Comparison of ENCODE assay signal across 12 cellular contexts in the genomic region with DNA sequence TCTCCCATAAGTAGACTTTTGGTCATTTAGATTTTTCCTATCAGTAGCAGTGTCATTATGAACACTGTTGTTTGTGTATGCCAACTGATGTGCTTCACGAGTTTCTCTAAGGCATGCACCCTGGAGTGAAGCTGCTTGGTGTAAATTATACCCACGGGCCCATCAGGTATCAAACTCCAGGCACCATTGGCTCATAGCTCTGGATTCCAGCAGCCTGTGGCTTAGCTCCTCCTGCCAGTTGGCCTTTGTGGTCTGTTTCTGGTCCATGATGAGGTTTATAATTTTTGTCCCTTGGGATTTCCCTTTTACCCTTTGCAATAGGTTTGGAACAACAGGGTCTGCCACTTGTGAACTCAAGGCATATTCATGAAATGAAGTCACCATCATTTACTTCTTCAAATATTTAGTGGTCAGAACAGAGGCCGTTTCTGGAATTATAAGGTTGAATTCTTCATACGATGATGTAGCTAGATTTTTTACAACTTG.
DNase-seq lines count a peak whose midpoint lies in the region.
"Had no signal": no experiment of that assay in that cellular context is flagged by ENCODE, and none has a peak within 500 bp of the region (broad histone marks: within the 10 kb centered on the region; RNA-seq: fewer than 3 reads in every experiment).

No MANE protein-coding gene starts in this region.

- no peaks in the 10 kb centered on the region for H3K79me2 ChIP-seq in mesendoderm (ENCODE audit: control insufficient read depth, insufficient read depth, low read length)

- no peak overlapping the region for H3K23ac ChIP-seq in mesendoderm (ENCODE audit: low read length)

- H3K79me1 ChIP-seq in mesendoderm (ENCODE audit: low read length): peaks cover 3% of the 10 kb centered on the region

- no peak overlapping the region for H3K4me2 ChIP-seq in mesendoderm (ENCODE audit: low read length)

- no peak overlapping the region for H3K4ac ChIP-seq in mesendoderm (ENCODE audit: low read depth, low read length)

- no peak overlapping the region for H3K9ac ChIP-seq in mesendoderm (ENCODE audit: low read length)

- no CpG with 5 or more reads among the region's 4 CpGs for whole genome bisulfite sequencing in mesendoderm (ENCODE audit: extremely low coverage, insufficient coverage, low lambda C conversion rate)

- H3K56ac ChIP-seq in mesendoderm (ENCODE audit: low read length): no peak overlapping the region

- H2BK15ac ChIP-seq in mesendoderm (replicated peaks; ENCODE audit: low read depth): no peak overlapping the region

- no peak overlapping the region for H4K8ac ChIP-seq in mesendoderm (ENCODE audit: low read depth, low read length)

- H2BK120ac ChIP-seq in mesendoderm (ENCODE audit: low read depth, low read length): no peak overlapping the region

- H3K4me1 ChIP-seq in mesendoderm (ENCODE audit: control insufficient read depth, low read depth, low read length): peaks cover 4% of the 10 kb centered on the region
- H3K4me1 ChIP-seq: testis had no signal

- no peak overlapping the region for H3K18ac ChIP-seq in mesendoderm (ENCODE audit: low read length)

- H2AK5ac ChIP-seq in mesendoderm (ENCODE audit: low read length): no peak overlapping the region

- H3K4me3 ChIP-seq in mesendoderm (ENCODE audit: low read length): no peak overlapping the region
- H3K4me3 ChIP-seq: testis had no signal

- H3K27ac ChIP-seq in mesendoderm (ENCODE audit: low read depth, low read length): no peak overlapping the region
- H3K27ac ChIP-seq: testis had no signal

- no peak overlapping the region for H2BK5ac ChIP-seq in mesendoderm (ENCODE audit: low read length)

- H3K36me3 ChIP-seq in mesendoderm (ENCODE audit: control insufficient read depth, insufficient read depth, low read length): no peaks in the 10 kb centered on the region

- H4K5ac ChIP-seq in mesendoderm (ENCODE audit: low read length): no peak overlapping the region

- DNase-seq in A172 (ENCODE audit: low spot score) (peak; percentile 94), HCEC 1CT (peak; percentile 48), SK-N-DZ (ENCODE audit: low spot score) (peak; percentile 23), fibroblast of the conjunctiva (ENCODE audit: low read depth) (peak; percentile 74), mesendoderm (no peak)
- DNase-seq in activated CD4-positive, alpha-beta T cell treated with anti-CD3 and anti-CD28 coated beads for 4 hours: no peak
- no peak for DNase-seq in stimulated activated naive CD4-positive, alpha-beta T cell (lab: John Stamatoyannopoulos, UW)
- no peak for DNase-seq in activated T-cell treated with anti-CD3 and anti-CD28 coated beads, Interleukin-2, amount 50 U/mL, for 1 hour
- DNase-seq: activated CD8-positive, alpha-beta memory T cell treated with anti-CD3 and anti-CD28 coated beads for 24 hours; kidney; occipital lobe; testis had no signal

- no peaks in the 10 kb centered on the region for H3K27me3 ChIP-seq in mesendoderm (ENCODE audit: insufficient read depth, low read length, poor library complexity)
- H3K27me3 ChIP-seq: testis had no signal

Comparison
In these comparisons a context has a peak if more than half of its experiments do, and no peak if none do; other contexts are left out.
1. DNase-seq: peak in A172 (single experiment), HCEC 1CT (single experiment), SK-N-DZ (single experiment) and fibroblast of the conjunctiva (single experiment); none in mesendoderm (single experiment), activated CD4-positive, alpha-beta T cell treated with anti-CD3 and anti-CD28 coated beads for 4 hours (0 of 2), stimulated activated naive CD4-positive, alpha-beta T cell (0 of 6) and activated T-cell treated with anti-CD3 and anti-CD28 coated beads, Interleukin-2, amount 50 U/mL, for 1 hour (single experiment).